13 cellular contexts compared by ENCODE assay signal in the genomic region with DNA sequence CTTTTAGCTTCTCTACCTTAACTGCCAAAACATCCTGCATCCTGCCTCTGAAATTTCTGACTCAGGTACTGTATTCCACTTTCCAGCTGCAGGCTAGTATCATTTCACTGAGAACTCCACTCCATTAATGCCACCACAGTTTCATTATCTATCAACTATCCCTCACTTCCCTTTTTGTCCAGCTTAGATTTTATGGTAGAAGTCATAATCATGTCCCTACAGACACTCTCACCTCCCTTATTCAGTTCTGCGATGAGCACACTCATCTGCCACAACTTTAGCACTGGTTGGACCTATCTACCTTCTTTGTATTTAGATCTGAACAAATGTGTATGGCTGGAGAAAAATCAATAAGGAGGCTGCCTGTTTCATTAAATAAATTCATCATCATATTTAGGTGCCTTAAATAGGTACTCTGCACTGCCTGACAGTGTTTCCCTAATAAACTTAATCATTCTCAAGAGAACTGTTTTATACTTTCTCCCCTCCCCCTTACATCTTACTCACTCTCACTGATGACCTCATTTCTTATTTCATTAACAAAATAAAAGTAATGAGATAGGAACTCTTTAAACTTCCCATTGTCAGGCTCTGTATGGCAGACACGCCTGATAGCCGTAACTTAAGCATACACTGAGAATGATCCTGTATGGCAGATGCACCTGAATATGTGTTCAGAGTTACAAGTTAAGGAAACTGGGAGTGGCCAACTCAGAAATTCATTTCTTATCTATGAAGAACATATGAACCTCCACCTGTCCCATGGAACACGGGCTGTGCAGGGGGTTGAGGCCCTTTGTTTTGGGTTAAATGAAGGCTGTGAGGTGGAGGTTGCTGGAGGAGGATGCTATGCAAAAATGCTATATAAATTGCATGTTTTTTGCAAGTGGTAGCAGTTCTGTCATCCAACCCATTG.
A peak's percentile ranks its signal among the peaks of the same experiment; 100 is the strongest.
DNase-seq lines count a peak whose midpoint lies in the region; ATAC-seq, FAIRE-seq and TF ChIP-seq lines count a peak whose summit lies in the region.
"Had no signal": no experiment of that assay in that cellular context is flagged by ENCODE, and none has a peak within 500 bp of the region (broad histone marks: within the 10 kb centered on the region; RNA-seq: fewer than 3 reads in every experiment).

No MANE protein-coding gene starts in this region.

- peak overlapping the region; percentile 82 for H3K27ac ChIP-seq in astrocyte (ENCODE audit: low read depth, low read length)
- no peak overlapping the region for H3K27ac ChIP-seq in CD8-positive, alpha-beta T cell (ENCODE audit: low read depth, low read length)
- H3K27ac ChIP-seq: vagina had no signal

- peak; percentile 48 for DNase-seq in GM13977 (ENCODE audit: low spot score)
- DNase-seq in astrocyte (ENCODE audit: low read depth), result peak; percentile 19
- no peak for DNase-seq in DMS 273 (lab: John Stamatoyannopoulos, UW; ENCODE audit: unreplicated experiment)
- no peak for DNase-seq in islet precursor cell
- DNase-seq in DMS114 treated with DMSO at 0.1 percent for 48 hours (lab: John Stamatoyannopoulos, UW; ENCODE audit: unreplicated experiment), result no peak
- DNase-seq in CD8-positive, alpha-beta T cell, result no peak
- DNase-seq: activated CD8-positive, alpha-beta memory T cell treated with anti-CD3 and anti-CD28 coated beads, Interleukin-2, amount 50 U/mL, for 4 hours; Caco-2; dorsolateral prefrontal cortex; PC-3 had no signal

- peak overlapping the region; percentile 73 for H3K4me2 ChIP-seq in astrocyte (ENCODE audit: low read length)

- FAIRE-seq in astrocyte (lab: Jason Lieb, UNC), result no peak

- H3K4me3 ChIP-seq in astrocyte (ENCODE audit: insufficient read depth, low read depth, low read length), result no peak overlapping the region
- no peak overlapping the region for H3K4me3 ChIP-seq in CD8-positive, alpha-beta T cell (ENCODE audit: low read depth, low read length)
- H3K4me3 ChIP-seq: dorsolateral prefrontal cortex, vagina had no signal

- no peaks in the 10 kb centered on the region for H3K27me3 Mint-ChIP-seq in astrocyte (ENCODE audit: low read depth, unreplicated experiment)
- H3K27me3 Mint-ChIP-seq in CD8-positive, alpha-beta T cell (ENCODE audit: low read depth), result no peaks in the 10 kb centered on the region

- ATAC-seq in GM21390 (IDR thresholded peaks at IDR 0.05; ENCODE audit: unreplicated experiment) (peak; percentile 53), HG03135 (IDR thresholded peaks at IDR 0.05; ENCODE audit: unreplicated experiment) (peak; percentile 69)
- no peak for ATAC-seq in CD8-positive, alpha-beta T cell
- ATAC-seq: PC-3 had no signal

- TF ChIP-seq CTCF in GM13977 (IDR thresholded peaks at IDR 0.05; ENCODE audit: extremely low read depth, insufficient read depth, missing control alignments) (no peak), astrocyte (IDR thresholded peaks at IDR 0.05; ENCODE audit: insufficient read depth, low read depth, low read length) (no peak)
- no peak for TF ChIP-seq CTCF in CD8-positive, alpha-beta T cell (IDR thresholded peaks at IDR 0.05)

- peak overlapping the region; percentile 94 for H3K27ac Mint-ChIP-seq in astrocyte (ENCODE audit: unreplicated experiment)
- no peak overlapping the region for H3K27ac Mint-ChIP-seq in CD8-positive, alpha-beta T cell

- no peaks in the 10 kb centered on the region for H3K27me3 ChIP-seq in astrocyte (ENCODE audit: insufficient read depth, low read length)
- no peaks in the 10 kb centered on the region for H3K27me3 ChIP-seq in CD8-positive, alpha-beta T cell (ENCODE audit: insufficient read depth, low read length)
- H3K27me3 ChIP-seq: vagina had no signal

- intact Hi-C loops in CD8-positive, alpha-beta T cell (cut with DNase I, micrococcal nuclease), result no loop called here

- POLR2A ChIA-PET in CD8-positive, alpha-beta T cell (lab: Charles Lee), result no interaction called here

- no peaks in the 10 kb centered on the region for H3K36me3 ChIP-seq in astrocyte (ENCODE audit: insufficient read depth, low read length)
- H3K36me3 ChIP-seq in CD8-positive, alpha-beta T cell (ENCODE audit: insufficient read depth, low read length), result no peaks in the 10 kb centered on the region
- H3K36me3 ChIP-seq: vagina had no signal

- H3K4me3 Mint-ChIP-seq in astrocyte (ENCODE audit: unreplicated experiment), result no peak overlapping the region
- no peak overlapping the region for H3K4me3 Mint-ChIP-seq in CD8-positive, alpha-beta T cell

- H3K79me2 ChIP-seq in astrocyte (ENCODE audit: insufficient read depth, low read length), result no peaks in the 10 kb centered on the region

- CTCF ChIA-PET in CD8-positive, alpha-beta T cell (lab: Charles Lee), result no interaction called here

- no peak overlapping the region for H2AFZ ChIP-seq in astrocyte (ENCODE audit: low read depth, low read length)

- in situ Hi-C loops in GM13977 (cut with MboI; ENCODE audit: low pct_unique_long_range_greater_than_20kb, low sequenced_read_pairs, unreplicated experiment), result no loop called here

- peaks cover 3% of the 10 kb centered on the region for H3K9me3 Mint-ChIP-seq in astrocyte (ENCODE audit: unreplicated experiment)
- H3K9me3 Mint-ChIP-seq in CD8-positive, alpha-beta T cell, result no peaks in the 10 kb centered on the region

- peaks cover 24% of the 10 kb centered on the region for H3K4me1 ChIP-seq in astrocyte (ENCODE audit: insufficient read depth, low read length)
- no peaks in the 10 kb centered on the region for H3K4me1 ChIP-seq in CD8-positive, alpha-beta T cell (ENCODE audit: insufficient read depth, low read length)
- H3K4me1 ChIP-seq: Caco-2 had no signal

- H3K9me3 ChIP-seq in astrocyte (ENCODE audit: insufficient read depth, low read depth, low read length), result no peaks in the 10 kb centered on the region
- no peaks in the 10 kb centered on the region for H3K9me3 ChIP-seq in CD8-positive, alpha-beta T cell (ENCODE audit: low read length)
- H3K9me3 ChIP-seq: Caco-2, vagina had no signal

- H4K20me1 ChIP-seq in astrocyte (ENCODE audit: insufficient read depth, low read length), result no peaks in the 10 kb centered on the region

- peaks cover 27% of the 10 kb centered on the region for H3K4me1 Mint-ChIP-seq in astrocyte (ENCODE audit: low read depth, unreplicated experiment)
- H3K4me1 Mint-ChIP-seq in CD8-positive, alpha-beta T cell (ENCODE audit: low read depth), result peaks cover 3% of the 10 kb centered on the region

- H3K36me3 Mint-ChIP-seq in astrocyte (ENCODE audit: low read depth, unreplicated experiment), result no peaks in the 10 kb centered on the region
- no peaks in the 10 kb centered on the region for H3K36me3 Mint-ChIP-seq in CD8-positive, alpha-beta T cell

- H3K9ac ChIP-seq in astrocyte (ENCODE audit: low read length), result no peak overlapping the region

Comparison
In these comparisons a context has a peak if more than half of its experiments do, and no peak if none do; other contexts are left out.
1. DNase-seq: peak in GM13977 (single experiment) and astrocyte (single experiment); none in DMS 273 (single experiment), islet precursor cell (single experiment), DMS114 treated with DMSO at 0.1 percent for 48 hours (single experiment) and CD8-positive, alpha-beta T cell (0 of 7).